ENCODE assay signal across 8 cellular contexts in the genomic region with DNA sequence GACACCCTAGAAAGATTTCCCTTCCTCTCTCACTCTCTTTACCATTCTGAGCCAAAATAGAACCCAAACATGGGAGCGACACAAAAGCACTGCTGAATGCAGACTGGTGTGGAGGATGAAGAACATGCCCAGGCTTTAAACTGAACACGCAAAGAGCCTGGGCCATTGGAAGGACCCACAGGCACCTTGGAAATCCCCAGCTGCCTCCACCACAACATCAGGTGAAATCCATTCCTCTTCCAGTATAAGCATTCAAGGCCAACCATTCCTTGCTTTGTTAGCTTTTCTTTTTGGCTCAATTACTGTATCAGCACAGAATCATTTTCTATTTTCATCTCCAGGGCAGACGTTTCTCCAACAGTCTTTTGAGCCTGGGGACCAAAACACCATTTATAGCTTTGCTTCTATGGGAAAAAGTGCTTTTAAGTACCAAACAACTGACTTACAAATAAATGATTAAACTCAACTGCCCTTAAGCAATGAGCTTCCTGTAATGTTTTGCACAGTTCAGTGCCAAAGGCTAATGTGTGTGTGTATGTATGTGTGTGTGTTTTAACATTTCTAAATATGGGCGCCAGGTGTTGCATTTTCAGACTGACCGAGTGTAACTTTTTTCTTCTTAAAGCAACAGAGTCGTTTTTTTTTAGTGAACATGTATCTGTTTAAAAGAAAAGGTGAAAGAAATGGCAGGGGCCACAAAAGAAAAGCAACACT. TPM values are rescaled to one million over a fixed set of nuclear protein-coding genes. Genes with fewer than 3 reads are reported as not detected.
DNase-seq lines count a peak whose midpoint lies in the region; ATAC-seq and TF ChIP-seq lines count a peak whose summit lies in the region.
"Had no signal": no experiment of that assay in that cellular context is flagged by ENCODE, and none has a peak within 500 bp of the region (broad histone marks: within the 10 kb centered on the region; RNA-seq: fewer than 3 reads in every experiment).

No MANE protein-coding gene starts in this region.

- no peak for TF ChIP-seq CTCF in fibroblast of mammary gland (conservative IDR thresholded peaks at IDR 0.05; ENCODE audit: control insufficient read depth, insufficient read depth, low read depth, low read length)

- no peak overlapping the region for H3K4me3 ChIP-seq in fibroblast of mammary gland (ENCODE audit: control insufficient read depth, low read depth, low read length)

- ATAC-seq in GM18907 (IDR thresholded peaks at IDR 0.05; ENCODE audit: unreplicated experiment) (peak; percentile 72), HG02642 (IDR thresholded peaks at IDR 0.05; ENCODE audit: poor library complexity, unreplicated experiment) (peak; percentile 71)

- DNase-seq in NCI-H2029 treated with DMSO at 0.1 percent for 48 hours (lab: John Stamatoyannopoulos, UW): peak; percentile 14
- peak; percentile 15 for DNase-seq in fibroblast of mammary gland (ENCODE audit: low read depth)
- DNase-seq in substantia nigra (lab: John Stamatoyannopoulos, UW): no peak
- no peak for DNase-seq in occipital lobe (lab: John Stamatoyannopoulos, UW)
- no peak for DNase-seq in NCI-H1048 (lab: John Stamatoyannopoulos, UW)

- H3K27ac ChIP-seq in substantia nigra (ENCODE audit: low read depth, low read length, poor library complexity, severe bottlenecking): no peak overlapping the region

RNA-seq across cellular contexts. Expression of a gene that starts 16.2 kb away (rescaled TPM):
- total RNA-seq in occipital lobe: 0.78 TPM
- total RNA-seq: activated CD8-positive, alpha-beta memory T cell treated with anti-CD3 and anti-CD28 coated beads for 36 hours had no signal

RNA-seq across cellular contexts. Expression of a gene that starts 16.7 kb away (rescaled TPM):
- total RNA-seq in occipital lobe: not detected
- total RNA-seq: activated CD8-positive, alpha-beta memory T cell treated with anti-CD3 and anti-CD28 coated beads for 36 hours had no signal

Comparison
In these comparisons a context has a peak if more than half of its experiments do, and no peak if none do; other contexts are left out.
1. DNase-seq: peak in NCI-H2029 treated with DMSO at 0.1 percent for 48 hours (single experiment) and fibroblast of mammary gland (single experiment); none in substantia nigra (0 of 49), occipital lobe (single experiment) and NCI-H1048 (single experiment).